8 cellular contexts compared by ENCODE assay signal in genomic region chrX:129925305-129926092, GRCh38. TPM values are rescaled to one million over a fixed set of nuclear protein-coding genes. Genes with fewer than 3 reads are reported as not detected.
DNase-seq lines count a peak whose midpoint lies in the region; ATAC-seq and TF ChIP-seq lines count a peak whose summit lies in the region.

No MANE protein-coding gene starts in this region.

- no peak overlapping the region for H3K27ac ChIP-seq in esophagus muscularis mucosa (replicated peaks in 1 of 4)

- 26% methylated on average over 14 of the region's 15 CpGs for WGBS in esophagus muscularis mucosa

- H3K36me3 Mint-ChIP-seq in natural killer cell treated with Interleukin-12 subunit alpha and Interleukin-12 subunit beta and Interleukin-15 and Interleukin-18, amount 100 ng/mL, for 72 hours: peaks cover 20% of the 10 kb centered on the region

- H3K9me3 ChIP-seq in NT2/D1 (ENCODE audit: insufficient read depth, low read length) (no peaks in the 10 kb centered on the region), esophagus muscularis mucosa (no peaks in the 10 kb centered on the region)

- TF ChIP-seq CTCF in esophagus muscularis mucosa (IDR thresholded peaks at IDR 0.05): peak; percentile 54 to 61 (median 58)

- no peak overlapping the region for H3K27ac Mint-ChIP-seq in natural killer cell treated with Interleukin-12 subunit alpha and Interleukin-12 subunit beta and Interleukin-15 and Interleukin-18, amount 100 ng/mL, for 72 hours

- H3K36me3 ChIP-seq in NT2/D1 (ENCODE audit: insufficient read depth, insufficient read length, low read length): peaks cover 57% of the 10 kb centered on the region
- peaks cover 0 to 56% (median 32%) of the 10 kb centered on the region in 4 donors for H3K36me3 ChIP-seq in esophagus muscularis mucosa

- ATAC-seq in HG03095 (IDR thresholded peaks at IDR 0.05; ENCODE audit: unreplicated experiment) (peak; percentile 49), HG02642 (IDR thresholded peaks at IDR 0.05; ENCODE audit: poor library complexity, unreplicated experiment) (no peak)
- ATAC-seq in natural killer cell treated with Interleukin-12 subunit alpha and Interleukin-12 subunit beta and Interleukin-15 and Interleukin-18, amount 100 ng/mL, for 72 hours: peak; percentile 60 to 66

- H3K27me3 ChIP-seq in NT2/D1 (ENCODE audit: insufficient read depth, insufficient read length): no peaks in the 10 kb centered on the region
- H3K27me3 ChIP-seq in esophagus muscularis mucosa: no peaks in the 10 kb centered on the region

- peaks cover 0 to 7% of the 10 kb centered on the region in 2 donors for H3K27me3 Mint-ChIP-seq in natural killer cell treated with Interleukin-12 subunit alpha and Interleukin-12 subunit beta and Interleukin-15 and Interleukin-18, amount 100 ng/mL, for 72 hours

- H3K4me1 ChIP-seq in NT2/D1 (ENCODE audit: insufficient read depth, insufficient read length): no peaks in the 10 kb centered on the region
- peaks cover 0 to 5% (median 2%) of the 10 kb centered on the region in 4 donors for H3K4me1 ChIP-seq in esophagus muscularis mucosa

- H3K9ac ChIP-seq in NT2/D1 (ENCODE audit: insufficient read length, low read depth): no peak overlapping the region

- H3K4me3 ChIP-seq in NT2/D1 (ENCODE audit: insufficient read length, low read depth): no peak overlapping the region
- H3K4me3 ChIP-seq in esophagus muscularis mucosa: no peak overlapping the region

- no peak for TF ChIP-seq EP300 in esophagus muscularis mucosa (IDR thresholded peaks at IDR 0.05)

- intact Hi-C loops in esophagus muscularis mucosa (cut with DNase I): loop anchor here (2.0 to 10.0 kb wide), 2 partner anchors 99 to 135 kb away; no protein-coding TSS in a partner anchor

- H3K9me3 Mint-ChIP-seq in natural killer cell treated with Interleukin-12 subunit alpha and Interleukin-12 subunit beta and Interleukin-15 and Interleukin-18, amount 100 ng/mL, for 72 hours: no peaks in the 10 kb centered on the region

- no peak for TF ChIP-seq POLR2A in esophagus muscularis mucosa (IDR thresholded peaks at IDR 0.05; ENCODE audit: low read depth)

- peak; percentile 79 for DNase-seq in EH (ENCODE audit: low read depth)
- DNase-seq in NT2/D1 (ENCODE audit: low read depth, low spot score): peak; percentile 38
- peak; percentile 54 for DNase-seq in activated T-cell treated with anti-CD3 and anti-CD28 coated beads for 24 hours (ENCODE audit: low read depth)
- DNase-seq in esophagus muscularis mucosa (ENCODE audit: extremely low spot score): no peak
- DNase-seq in natural killer cell treated with Interleukin-12 subunit alpha and Interleukin-12 subunit beta and Interleukin-15 and Interleukin-18, amount 100 ng/mL, for 72 hours (ENCODE audit: low spot score): peak; percentile 77
- DNase-seq in stromal cell of bone marrow (ENCODE audit: low read depth): peak; percentile 64

- peaks cover 0 to 3% of the 10 kb centered on the region in 2 donors for H3K4me1 Mint-ChIP-seq in natural killer cell treated with Interleukin-12 subunit alpha and Interleukin-12 subunit beta and Interleukin-15 and Interleukin-18, amount 100 ng/mL, for 72 hours (ENCODE audit: low read depth in 2 of 2)

- no peak overlapping the region for H3K4me3 Mint-ChIP-seq in natural killer cell treated with Interleukin-12 subunit alpha and Interleukin-12 subunit beta and Interleukin-15 and Interleukin-18, amount 100 ng/mL, for 72 hours

RNA-seq across cellular contexts. Expression of gene UTP14A, which starts 19.5 kb away (rescaled TPM):
- total RNA-seq in esophagus muscularis mucosa: 10 to 100 TPM in 3 of 4 donors, 1 to 10 TPM in 1; 9.6 to 16.1 (median 13.5) TPM
- 10 to 100 TPM; 31.5 to 54.8 TPM for total RNA-seq in natural killer cell treated with Interleukin-12 subunit alpha and Interleukin-12 subunit beta and Interleukin-15 and Interleukin-18, amount 100 ng/mL, for 72 hours

RNA-seq across cellular contexts. Expression of gene BCORL1, which starts 56.9 kb away (rescaled TPM):
- 10 to 100 TPM in 2 of 4 donors, 1 to 10 TPM in 2; 3.8 to 13.8 (median 10.5) TPM for total RNA-seq in esophagus muscularis mucosa
- total RNA-seq in natural killer cell treated with Interleukin-12 subunit alpha and Interleukin-12 subunit beta and Interleukin-15 and Interleukin-18, amount 100 ng/mL, for 72 hours: 10 to 100 TPM in 1 of 2 donors, 1 to 10 TPM in 1; 9.9 to 18.8 TPM
